In genomic region chr10:6068422-6068821, GRCh38 we compare ENCODE assay signal across 11 cellular contexts. TPM values are rescaled to one million over a fixed set of nuclear protein-coding genes. Genes with fewer than 3 reads are reported as not detected.
DNase-seq lines count a peak whose midpoint lies in the region; ATAC-seq, FAIRE-seq and TF ChIP-seq lines count a peak whose summit lies in the region.
"Had no signal": no experiment of that assay in that cellular context is flagged by ENCODE, and none has a peak within 500 bp of the region (broad histone marks: within the 10 kb centered on the region; RNA-seq: fewer than 3 reads in every experiment).

No MANE protein-coding gene starts in this region.

- H3K27ac ChIP-seq in BLaER1 treated with 17β-estradiol and CSF1 and Interleukin-3, amounts not matched to agents 10 nM and 100 nM, result peak overlapping the region; percentile 29 to 95 (median 82); a peak in 20 of 22 replicates
- H3K27ac ChIP-seq in MM.1S (ENCODE audit: low read length), result peak overlapping the region; percentile 8; the same call in 1 of the 2 replicates
- H3K27ac ChIP-seq in GM12878 (ENCODE audit: control insufficient read depth, insufficient read depth), result no peak overlapping the region

- peak overlapping the region; percentile 70 to 97 (median 84) for H3K4me2 ChIP-seq in BLaER1 treated with 17β-estradiol and CSF1 and Interleukin-3, amounts not matched to agents 10 nM and 100 nM
- peak overlapping the region; percentile 27; the same call in 1 of the 2 replicates for H3K4me2 ChIP-seq in MM.1S (ENCODE audit: low read depth, low read length)
- peak overlapping the region; percentile 40; the same call in 1 of the 2 replicates for H3K4me2 ChIP-seq in GM12878 (ENCODE audit: control insufficient read depth, insufficient read depth)

- BruUV-seq in GM12878 (replicated peaks; lab: Mats Ljungman, UMichigan), result no TSS peak

- WGBS in GM12878 (ENCODE audit: insufficient coverage, insufficient replicate concordance, low lambda C conversion rate, missing lambda C conversion rate), result 30% methylated on average over 8 of the region's 8 CpGs

- FAIRE-seq in GM12878 (lab: Jason Lieb, UNC), result peak; percentile 84

- H3F3A ChIP-seq in MM.1S (ENCODE audit: insufficient read depth, low read length), result 0 out of 2 replicates have a peak, but pooled peaks cover 5% of the 10 kb centered on the region

- CTCF ChIA-PET in GM12878 (lab: Yijun Ruan, JAX), result interaction anchor here (0.8 to 4.1 kb wide), 11 partner anchors 10 to 338 kb away, joined by 3 to 34 read pairs (median 4); no protein-coding TSS in a partner anchor

- H4K20me1 ChIP-seq in BLaER1 treated with 17β-estradiol and CSF1 and Interleukin-3, amounts not matched to agents 10 nM and 100 nM, result no peaks in the 10 kb centered on the region
- no peaks in the 10 kb centered on the region for H4K20me1 ChIP-seq in MM.1S (ENCODE audit: insufficient read depth, low read length)
- H4K20me1 ChIP-seq in GM12878 (ENCODE audit: control insufficient read depth, insufficient read depth), result no peaks in the 10 kb centered on the region

- H3K36me3 ChIP-seq in BLaER1 treated with 17β-estradiol and CSF1 and Interleukin-3, amounts not matched to agents 10 nM and 100 nM, result no peaks in the 10 kb centered on the region
- H3K36me3 ChIP-seq in MM.1S (replicated peaks; ENCODE audit: insufficient read depth, low read length) (no peaks in the 10 kb centered on the region), GM12878 (ENCODE audit: control insufficient read depth in 2 of 2, insufficient read depth in 2 of 2, low read length in 1 of 2) (no peaks in the 10 kb centered on the region)

- RAD21 ChIA-PET in GM12878 (lab: Charles Lee; ENCODE audit: unreplicated experiment), result interaction anchor here (0.7 to 3.0 kb wide), 8 partner anchors 10 to 172 kb away, joined by 3 to 10 read pairs (median 3); no protein-coding TSS in a partner anchor

- no peak for TF ChIP-seq POLR2A in GM12878 (IDR thresholded peaks at IDR 0.05; ENCODE audit: low read depth, low read length)

- peak overlapping the region in 4 of 10 experiments; percentile 3 to 38 (median 10); a peak in 2 of 20 replicates for H3K4me3 ChIP-seq in BLaER1 treated with 17β-estradiol and CSF1 and Interleukin-3, amounts not matched to agents 10 nM and 100 nM
- H3K4me3 ChIP-seq in MM.1S (ENCODE audit: low read length) (no peak overlapping the region), GM12878 (no peak overlapping the region)

- H3K79me2 ChIP-seq in MM.1S (ENCODE audit: low read length) (no peaks in the 10 kb centered on the region), GM12878 (ENCODE audit: control insufficient read depth, insufficient read depth, low read length) (no peaks in the 10 kb centered on the region)

- peak overlapping the region in 10 of 11 experiments; percentile 31 to 79 (median 69); a peak in 16 of 22 replicates for H3K9ac ChIP-seq in BLaER1 treated with 17β-estradiol and CSF1 and Interleukin-3, amounts not matched to agents 10 nM and 100 nM
- H3K9ac ChIP-seq in MM.1S (ENCODE audit: low read length) (no peak overlapping the region), GM12878 (ENCODE audit: control insufficient read depth, insufficient read depth, low read length) (no peak overlapping the region)

- SMC1A ChIA-PET in GM12878 (lab: Charles Lee; ENCODE audit: uncharacterized antibody, unreplicated experiment), result interaction anchor here (1.0 to 6.9 kb wide), 8 partner anchors 10 to 331 kb away, joined by 3 to 66 read pairs (median 6); no protein-coding TSS in a partner anchor

- H3K4me1 ChIP-seq in BLaER1 treated with 17β-estradiol and CSF1 and Interleukin-3, amounts not matched to agents 10 nM and 100 nM, result peaks cover 81 to 89% (median 85%) of the 10 kb centered on the region in 10 experiments
- peaks cover 13% of the 10 kb centered on the region for H3K4me1 ChIP-seq in MM.1S (ENCODE audit: low read length)
- H3K4me1 ChIP-seq in GM12878 (ENCODE audit: control insufficient read depth, insufficient read depth, low read length), result peaks cover 30% of the 10 kb centered on the region

- POLR2A ChIA-PET in GM12878 (lab: Charles Lee), result interaction anchor here (0.6 kb wide), 1 partner anchor 92 kb away, joined by 3 read pairs; no protein-coding TSS in a partner anchor

- peak; percentile 42 for DNase-seq in GM20000 (ENCODE audit: low spot score)
- peak; percentile 52 for DNase-seq in MM.1S
- no peak for DNase-seq in GM12878 (ENCODE audit: low read depth, low spot score)
- no peak for DNase-seq in iPS-NIHi11 (ENCODE audit: low spot score)
- DNase-seq in NCI-H526 treated with DMSO at 0.1 percent for 48 hours (lab: John Stamatoyannopoulos, UW), result no peak
- DNase-seq in inferior parietal cortex (ENCODE audit: extremely low spot score), result no peak
- DNase-seq: glutamatergic neuron had no signal

- H3K9me2 ChIP-seq in MM.1S (replicated peaks; ENCODE audit: insufficient read depth, low read length), result no peaks in the 10 kb centered on the region

- no peak for TF ChIP-seq CTCF in GM20000 (IDR thresholded peaks at IDR 0.05; ENCODE audit: extremely low read depth, missing control alignments)
- TF ChIP-seq CTCF in MM.1S (IDR thresholded peaks at IDR 0.05; ENCODE audit: low read length), result no peak
- no peak for TF ChIP-seq CTCF in GM12878 (IDR thresholded peaks at IDR 0.05 in 2 of 3, conservative IDR thresholded peaks at IDR 0.05 in 1 of 3; ENCODE audit: control insufficient read depth in 2 of 3, extremely low read depth in 1 of 3, insufficient read depth in 1 of 3, low read depth in 3 of 3, low read length in 3 of 3)

- ATAC-seq in GM12878, result peak; percentile 86
- no peak for ATAC-seq in GM21723 (IDR thresholded peaks at IDR 0.05; ENCODE audit: unreplicated experiment)

- H2AFZ ChIP-seq in MM.1S (ENCODE audit: low read length), result no peak overlapping the region
- peak overlapping the region; percentile 37; the same call in 1 of the 2 replicates for H2AFZ ChIP-seq in GM12878 (ENCODE audit: control insufficient read depth, low read depth, low read length)

- intact Hi-C loops in GM12878 (cut with micrococcal nuclease; ENCODE audit: unreplicated experiment), result no loop called here

- in situ Hi-C loops in GM12878 (cut with MboI), result no loop called here

- TF ChIP-seq EP300 in GM12878 (IDR thresholded peaks at IDR 0.05; ENCODE audit: borderline replicate concordance in 1 of 2, control insufficient read depth in 1 of 2, low read depth in 2 of 2, low read length in 2 of 2), result no peak

- no peaks in the 10 kb centered on the region for H3K9me3 ChIP-seq in BLaER1 treated with 17β-estradiol and CSF1 and Interleukin-3, amounts not matched to agents 10 nM and 100 nM (replicated peaks in 1 of 11)
- H3K9me3 ChIP-seq in MM.1S (replicated peaks; ENCODE audit: insufficient read depth, low read length) (no peaks in the 10 kb centered on the region), GM12878 (replicated peaks; ENCODE audit: control insufficient read depth, insufficient read depth, low read length) (no peaks in the 10 kb centered on the region)

- no peaks in the 10 kb centered on the region for H3K27me3 ChIP-seq in BLaER1 treated with 17β-estradiol and CSF1 and Interleukin-3, amounts not matched to agents 10 nM and 100 nM
- peaks cover 16% of the 10 kb centered on the region; the same call in 1 of the 2 replicates for H3K27me3 ChIP-seq in MM.1S (replicated peaks; ENCODE audit: insufficient read depth, low read length)
- no peaks in the 10 kb centered on the region; a peak in 1 of 4 replicates for H3K27me3 ChIP-seq in GM12878 (replicated peaks in 1 of 2; ENCODE audit: control insufficient read depth in 2 of 2, insufficient read depth in 2 of 2, low read length in 1 of 2)

- TF ChIP-seq RAD21 in GM12878 (IDR thresholded peaks at IDR 0.05; ENCODE audit: insufficient read depth, low read depth, low read length), result no peak

TF ChIP-seq in GM12878, 131 proteins besides CTCF, POLR2A, EP300 and RAD21 (continues in another document):
- TF ChIP-seq NRF1 (conservative IDR thresholded peaks at IDR 0.05; ENCODE audit: low read depth, low read length), result no peak
- TF ChIP-seq MYC (IDR thresholded peaks at IDR 0.05; ENCODE audit: insufficient read depth, insufficient read length, insufficient replicate concordance, low read length, severe bottlenecking), result no peak
- no peak for TF ChIP-seq BRCA1 (IDR thresholded peaks at IDR 0.05; ENCODE audit: low read depth, low read length)
- TF ChIP-seq GABPA (IDR thresholded peaks at IDR 0.05; ENCODE audit: low read depth), result no peak

RNA-seq across cellular contexts. Expression of gene IL2RA, which starts 6.3 kb away (rescaled TPM):
- total RNA-seq in GM12878 (2013; cell fraction: nucleolus; rRNA removed), result 4.9 and 10.7 TPM in 2 replicates
- total RNA-seq in GM12878 (2014; rRNA removed), result 3.4 and 4.0 TPM in 2 replicates
- 5.0 and 5.3 TPM in 2 replicates for total RNA-seq in GM12878 (2014; rRNA removed; fragmentation: Illumina TruSeq; extraction: Trizol)
- 5.0 and 5.3 TPM in 2 replicates for total RNA-seq in GM12878 (2021)
- 0.97 TPM for polyA plus RNA-seq in GM12878 (2011; ENCODE audit: low read depth)
- 2.2 and 2.4 TPM in 2 replicates for polyA plus RNA-seq in GM12878 (2011; rRNA removed)
- polyA plus RNA-seq in GM12878 (2011; cell fraction: cytosol; rRNA removed), result 1.2 TPM in 2 replicates
- polyA plus RNA-seq in GM12878 (2011; cell fraction: nucleus; rRNA removed), result 0.80 and 1.1 TPM in 2 replicates
- 1.3 and 2.2 TPM in 2 replicates for polyA plus RNA-seq in GM12878 (2012)
- 5.6 and 6.0 TPM in 2 replicates for polyA plus RNA-seq in GM12878 (2014; fragmentation: Illumina TruSeq; extraction: Trizol)
- 1 to 10 TPM; 3.3 to 5.1 TPM for polyA plus RNA-seq in GM12878 (2014; fragmentation: Nextera tagmentation; extraction: Ambion mirVana)
- 3.4 and 3.9 TPM in 2 replicates for polyA plus RNA-seq in GM12878 (2014; rRNA removed)
- 1 to 10 TPM; 4.8 to 5.7 TPM for polyA plus RNA-seq in GM12878 (2016; fragmentation: Nextera tagmentation; extraction: Ambion mirVana)
- polyA minus RNA-seq in GM12878 (2011; rRNA and poly(A)+ RNA removed), result 1.0 and 1.1 TPM in 2 replicates
- not detected in 2 replicates for polyA minus RNA-seq in GM12878 (2011; cell fraction: cytosol; rRNA and poly(A)+ RNA removed)
- polyA minus RNA-seq in GM12878 (2011; cell fraction: nucleus; rRNA and poly(A)+ RNA removed), result 0.77 and 1.2 TPM in 2 replicates
- total RNA-seq: Daoy, LHCN-M2 had no signal

RNA-seq across cellular contexts. Expression of gene RBM17, which starts 20.4 kb away (rescaled TPM):
- 136 and 141 TPM in 2 replicates for total RNA-seq in GM12878 (2013; cell fraction: nucleolus; rRNA removed)
- total RNA-seq in GM12878 (2014; rRNA removed) (38.3 and 49.0 TPM in 2 replicates), GM12878 (2014; rRNA removed; fragmentation: Illumina TruSeq; extraction: Trizol) (85.7 and 94.1 TPM in 2 replicates), GM12878 (2021) (101 and 106 TPM in 2 replicates)
- polyA plus RNA-seq in GM12878 (2011; ENCODE audit: low read depth), result 52.6 TPM
- polyA plus RNA-seq in GM12878 (2011; rRNA removed) (64.5 and 65.3 TPM in 2 replicates), GM12878 (2014; fragmentation: Illumina TruSeq; extraction: Trizol) (156 and 160 TPM in 2 replicates), GM12878 (2014; fragmentation: Nextera tagmentation; extraction: Ambion mirVana) (10 to 100 TPM; 28.4 to 45.0 TPM), GM12878 (2014; rRNA removed) (79.9 and 82.1 TPM in 2 replicates), GM12878 (2016; fragmentation: Nextera tagmentation; extraction: Ambion mirVana) (100 to 1,000 TPM; 177 to 181 TPM)
- 33.5 and 38.9 TPM in 2 replicates for polyA plus RNA-seq in GM12878 (2011; cell fraction: cytosol; rRNA removed)
- polyA plus RNA-seq in GM12878 (2011; cell fraction: nucleus; rRNA removed), result 130 and 190 TPM in 2 replicates
- polyA plus RNA-seq in GM12878 (2012), result 73.3 and 80.2 TPM in 2 replicates
- polyA minus RNA-seq in GM12878 (2011; rRNA and poly(A)+ RNA removed), result 22.5 and 26.1 TPM in 2 replicates
- polyA minus RNA-seq in GM12878 (2011; cell fraction: cytosol; rRNA and poly(A)+ RNA removed), result 11.8 and 17.6 TPM in 2 replicates
- 19.2 and 28.1 TPM in 2 replicates for polyA minus RNA-seq in GM12878 (2011; cell fraction: nucleus; rRNA and poly(A)+ RNA removed)

Comparison
In these comparisons a context has a peak if more than half of its experiments do, and no peak if none do; other contexts are left out.
1. H3K4me2 ChIP-seq: peak in every context shown above with its lines; median percentile 84 in BLaER1 treated with 17β-estradiol and CSF1 and Interleukin-3, amounts not matched to agents 10 nM and 100 nM; 40 in GM12878; 27 in MM.1S.
2. H3K9ac ChIP-seq: peak in BLaER1 treated with 17β-estradiol and CSF1 and Interleukin-3, amounts not matched to agents 10 nM and 100 nM (10 of 11); none in MM.1S (single experiment) and GM12878 (single experiment).
3. DNase-seq: peak in GM20000 (single experiment) and MM.1S (single experiment); none in GM12878 (single experiment), iPS-NIHi11 (single experiment), NCI-H526 treated with DMSO at 0.1 percent for 48 hours (single experiment) and inferior parietal cortex (single experiment).